Comparison of ENCODE assay signal across 14 cellular contexts in the genomic region with DNA sequence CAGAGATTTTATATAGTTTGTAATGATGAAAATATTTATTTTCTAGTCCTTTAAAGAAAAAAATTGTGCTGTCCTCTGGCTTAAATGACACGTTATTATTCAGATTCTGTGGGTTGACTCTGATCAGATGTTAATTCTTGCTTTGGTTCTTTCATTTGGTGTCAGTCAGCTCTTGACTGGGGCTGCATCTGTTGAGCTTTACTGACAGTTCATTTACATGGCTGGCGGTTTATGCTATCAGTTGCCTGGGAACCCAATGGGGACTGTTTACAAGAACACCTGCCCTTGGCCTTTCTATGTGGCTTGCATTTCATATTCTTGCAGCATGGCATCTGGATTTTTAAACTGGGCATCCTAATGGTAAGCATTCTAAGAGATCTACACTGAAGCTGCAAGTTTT.
A peak's percentile ranks its signal among the peaks of the same experiment; 100 is the strongest.
DNase-seq lines count a peak whose midpoint lies in the region; ATAC-seq and TF ChIP-seq lines count a peak whose summit lies in the region.
"Had no signal": no experiment of that assay in that cellular context is flagged by ENCODE, and none has a peak within 500 bp of the region (broad histone marks: within the 10 kb centered on the region; RNA-seq: fewer than 3 reads in every experiment).

No MANE protein-coding gene starts in this region.

- no peaks in the 10 kb centered on the region for H3K9me2 ChIP-seq in OCI-LY1 (ENCODE audit: low read depth, low read length)

- H3K9ac ChIP-seq in OCI-LY1 (ENCODE audit: low read length): peak overlapping the region; percentile 40; the same call in 1 of the 2 replicates

- H3F3A ChIP-seq in OCI-LY1 (ENCODE audit: insufficient read depth, low read length): no peaks in the 10 kb centered on the region

- peaks cover 26% of the 10 kb centered on the region for H3K4me1 ChIP-seq in OCI-LY1 (ENCODE audit: insufficient read depth, low read length, severe bottlenecking)
- no peaks in the 10 kb centered on the region for H3K4me1 ChIP-seq in right cardiac atrium (ENCODE audit: control insufficient read depth, insufficient read depth, low read length)
- H3K4me1 ChIP-seq: A549, BE2C had no signal

- DNase-seq in NCI-H2171 treated with DMSO at 0.1 percent for 48 hours (lab: John Stamatoyannopoulos, UW) (peak; percentile 30), NCI-H2171 (lab: John Stamatoyannopoulos, UW) (no peak), NAMALWA (ENCODE audit: low spot score) (peak; percentile 13), NCI-H2107 (lab: John Stamatoyannopoulos, UW) (peak; percentile 6), right cardiac atrium (no peak)
- no peak for DNase-seq in stimulated activated CD4-positive, alpha-beta T cell treated with anti-CD3 and anti-CD28 coated beads, Interleukin-2, amount 100 ng/mL, for 24 hours
- DNase-seq: BE2C; CD4-positive, alpha-beta memory T cell; HCEC 1CT; HFFc6 had no signal

- no peaks in the 10 kb centered on the region for H3K27me3 ChIP-seq in OCI-LY1 (ENCODE audit: insufficient read depth, low read length)
- H3K27me3 ChIP-seq in right cardiac atrium (ENCODE audit: control insufficient read depth, insufficient read depth): no peaks in the 10 kb centered on the region
- H3K27me3 ChIP-seq: BE2C had no signal

- intact Hi-C loops in right cardiac atrium (cut with DNase I): no loop called here

- no peaks in the 10 kb centered on the region for H4K20me1 ChIP-seq in OCI-LY1 (ENCODE audit: insufficient read depth, low read length)

- H3K36me3 ChIP-seq in OCI-LY1 (ENCODE audit: insufficient read depth, low read length): no peaks in the 10 kb centered on the region
- H3K36me3 ChIP-seq: BE2C had no signal

- WGBS in right cardiac atrium: 44% methylated on average over 2 of the region's 2 CpGs

- H3K27ac ChIP-seq in OCI-LY1 (ENCODE audit: low read depth, low read length, poor library complexity, severe bottlenecking): peak overlapping the region; percentile 73
- no peak overlapping the region for H3K27ac ChIP-seq in right cardiac atrium (ENCODE audit: low read length)
- H3K27ac ChIP-seq: A549, C4-2B had no signal

- H3K79me2 ChIP-seq in OCI-LY1 (ENCODE audit: insufficient read depth, low read length): no peaks in the 10 kb centered on the region

- H3K9me3 ChIP-seq in OCI-LY1 (ENCODE audit: low read length) (peaks cover 3% of the 10 kb centered on the region; the same call in 1 of the 2 replicates), right cardiac atrium (ENCODE audit: control insufficient read depth, low read length) (no peaks in the 10 kb centered on the region)
- H3K9me3 ChIP-seq: A549, BE2C had no signal

- H3K4me3 ChIP-seq in OCI-LY1 (ENCODE audit: low read depth, low read length, poor library complexity, severe bottlenecking): no peak overlapping the region
- H3K4me3 ChIP-seq in right cardiac atrium (ENCODE audit: low read length): no peak overlapping the region
- H3K4me3 ChIP-seq: A549 had no signal

- no peak for ATAC-seq in right cardiac atrium
- ATAC-seq: A549, HepG2 had no signal

- TF ChIP-seq CTCF in OCI-LY1 (IDR thresholded peaks at IDR 0.05; ENCODE audit: low read length): no peak

- H2AFZ ChIP-seq in OCI-LY1 (ENCODE audit: low read length): peak overlapping the region; percentile 85; the same call in 1 of the 2 replicates

- peak overlapping the region; percentile 29 for H3K4me2 ChIP-seq in OCI-LY1 (ENCODE audit: low read length)
- H3K4me2 ChIP-seq: A549 had no signal

Comparison
In these comparisons a context has a peak if more than half of its experiments do, and no peak if none do; other contexts are left out.
1. DNase-seq: peak in NCI-H2171 treated with DMSO at 0.1 percent for 48 hours (single experiment), NAMALWA (single experiment) and NCI-H2107 (single experiment); none in NCI-H2171 (single experiment), stimulated activated CD4-positive, alpha-beta T cell treated with anti-CD3 and anti-CD28 coated beads, Interleukin-2, amount 100 ng/mL, for 24 hours (0 of 2) and right cardiac atrium (0 of 3).